In the genomic region with DNA sequence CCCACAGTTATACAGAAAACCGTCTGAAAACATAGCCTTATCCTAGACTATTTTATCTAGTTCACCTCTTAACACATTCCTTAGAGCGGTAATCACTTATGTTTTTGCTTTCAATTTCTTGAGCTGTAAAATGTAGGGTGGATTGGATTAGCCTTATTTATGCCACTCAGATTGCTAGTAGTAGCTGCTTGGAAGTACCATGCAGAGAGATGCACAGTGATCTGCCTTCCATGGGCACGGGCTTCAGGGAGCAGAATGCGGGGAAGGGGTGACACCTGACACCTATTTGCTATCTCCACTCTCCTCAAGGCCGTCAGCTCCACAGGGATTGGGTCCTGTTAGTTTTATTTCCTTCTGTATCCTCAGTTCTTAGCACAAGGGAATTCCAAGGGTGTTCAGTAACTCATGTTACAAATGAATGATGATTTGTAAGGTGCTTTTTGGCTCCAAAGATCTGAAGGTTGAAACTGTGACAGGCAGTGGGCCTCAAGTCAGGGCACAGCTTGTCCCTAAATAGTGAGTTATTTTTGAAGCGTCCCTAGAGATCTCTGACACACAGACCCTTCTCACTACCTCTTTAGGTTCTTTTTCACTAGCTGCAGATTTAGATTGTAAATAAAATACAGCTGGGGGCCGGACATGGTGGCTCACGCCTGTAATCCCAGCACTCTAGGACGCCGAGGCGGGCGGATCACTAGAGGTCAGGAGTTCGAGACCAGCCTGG, we compare ENCODE assay signal across 13 cellular contexts.
DNase-seq lines count a peak whose midpoint lies in the region; ATAC-seq, FAIRE-seq and TF ChIP-seq lines count a peak whose summit lies in the region.
"Had no signal": no experiment of that assay in that cellular context is flagged by ENCODE, and none has a peak within 500 bp of the region (broad histone marks: within the 10 kb centered on the region; RNA-seq: fewer than 3 reads in every experiment).

No MANE protein-coding gene starts in this region.

- H3K4me1 ChIP-seq in HUES64 (ENCODE audit: insufficient read depth, low read length) (peaks cover 28% of the 10 kb centered on the region), iPS DF 6.9 (ENCODE audit: control insufficient read depth, insufficient read depth, low read length) (peaks cover 3% of the 10 kb centered on the region; the same call in 1 of the 2 replicates)

- ATAC-seq in GM21786 (IDR thresholded peaks at IDR 0.05; ENCODE audit: unreplicated experiment) = peak; percentile 56
- ATAC-seq: activated naive CD8-positive, alpha-beta T cell treated with anti-CD3 and anti-CD28 coated beads, Interleukin-2, amount 50 U/mL, for 24 hours had no signal

- no peaks in the 10 kb centered on the region for H3K9me3 ChIP-seq in HUES64 (ENCODE audit: insufficient read depth, low read depth, low read length)
- H3K9me3 ChIP-seq in iPS DF 6.9 (ENCODE audit: control insufficient read depth, insufficient read depth, low read length) = no peaks in the 10 kb centered on the region

- no peak overlapping the region; the same call in 1 of the 2 replicates for H3K4me3 ChIP-seq in GM12864 (ENCODE audit: low read depth, low read length)
- no peak overlapping the region for H3K4me3 ChIP-seq in HUES64 (ENCODE audit: low read length)
- H3K4me3 ChIP-seq in iPS DF 6.9 (ENCODE audit: low read length) = no peak overlapping the region

- H3K27me3 ChIP-seq in HUES64 (ENCODE audit: insufficient read depth, low read length) = no peaks in the 10 kb centered on the region
- no peaks in the 10 kb centered on the region for H3K27me3 ChIP-seq in iPS DF 6.9 (ENCODE audit: control insufficient read depth, insufficient read depth, low read length)

- H3K36me3 ChIP-seq in HUES64 (ENCODE audit: insufficient read depth, low read length) (no peaks in the 10 kb centered on the region), iPS DF 6.9 (ENCODE audit: control insufficient read depth, insufficient read depth, low read length) (no peaks in the 10 kb centered on the region)

- no peak for FAIRE-seq in HTR-8/SVneo (lab: Jason Lieb, UNC)

- H3K9ac ChIP-seq in HUES64 (ENCODE audit: low read depth, low read length) = no peak overlapping the region

- no peak for TF ChIP-seq CTCF in GM12864 (IDR thresholded peaks at IDR 0.05; ENCODE audit: low read depth, low read length, missing control alignments)

- H3K27ac ChIP-seq in HUES64 (ENCODE audit: low read depth, low read length) (peak overlapping the region; percentile 19; the same call in 1 of the 2 replicates), iPS DF 6.9 (ENCODE audit: low read length) (no peak overlapping the region)

- 61% methylated on average over 13 of the region's 13 CpGs for WGBS in HUES64
- WGBS in iPS DF 6.9 (ENCODE audit: insufficient coverage, insufficient read length) = no CpG with 5 or more reads among the region's 13 CpGs

- DNase-seq in GM12864 (ENCODE audit: low read depth) (peak; percentile 51), iPS DF 6.9 (ENCODE audit: low read depth, low spot score) (peak; percentile 27), SK-N-DZ (ENCODE audit: low spot score) (no peak), NCI-H524 treated with DMSO at 0.1 percent for 48 hours (lab: John Stamatoyannopoulos, UW) (no peak), HTR-8/SVneo (ENCODE audit: insufficient read length, low spot score) (no peak), COR-L47 (lab: John Stamatoyannopoulos, UW) (no peak)
- DNase-seq: activated CD4-positive, alpha-beta memory T cell treated with anti-CD3 and anti-CD28 coated beads for 36 hours; activated naive CD8-positive, alpha-beta T cell treated with anti-CD3 and anti-CD28 coated beads, Interleukin-2, amount 50 U/mL, for 24 hours; C1 segment of cervical spinal cord; Kasumi-1; NCI-H446 treated with DMSO at 0.1 percent for 48 hours had no signal

Comparison
In these comparisons a context has a peak if more than half of its experiments do, and no peak if none do; other contexts are left out.
1. DNase-seq: peak in GM12864 (single experiment) and iPS DF 6.9 (single experiment); none in SK-N-DZ (single experiment), NCI-H524 treated with DMSO at 0.1 percent for 48 hours (single experiment), HTR-8/SVneo (single experiment) and COR-L47 (single experiment).